ENCODE assay signal across 6 cellular contexts in the genomic region with DNA sequence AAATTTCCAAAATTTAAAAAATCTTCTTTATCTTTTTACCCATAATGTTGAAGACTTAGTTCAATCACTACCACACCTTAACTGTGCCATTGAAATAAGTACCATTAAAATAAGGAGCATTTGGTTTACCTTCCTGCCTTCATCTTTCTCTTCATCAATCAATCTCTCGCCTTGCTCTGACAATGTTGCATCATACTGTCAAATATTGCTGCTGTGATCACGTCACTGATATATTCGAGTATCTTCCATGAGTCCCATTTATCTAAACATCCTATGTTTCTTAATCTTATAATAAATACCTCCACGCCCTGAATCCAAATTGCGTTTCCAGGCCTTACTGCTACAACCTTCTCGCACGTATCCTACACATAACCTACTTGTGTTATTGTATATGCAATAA.
"Had no signal": no experiment of that assay in that cellular context is flagged by ENCODE, and none has a peak within 500 bp of the region (broad histone marks: within the 10 kb centered on the region; RNA-seq: fewer than 3 reads in every experiment).

No MANE protein-coding gene starts in this region.

- DNase-seq: Karpas-422, KBM-7, KG1 had no signal

- H3K4me2 ChIP-seq: KMS-11 had no signal

- H3K9ac ChIP-seq: KMS-11 had no signal

- H3K27ac ChIP-seq: HL-60, KMS-11 had no signal

- FAIRE-seq: HTR-8/SVneo had no signal
